In genomic region chr2:150750726-150751125, GRCh38 we compare ENCODE assay signal across 23 cellular contexts.
"Had no signal": no experiment of that assay in that cellular context is flagged by ENCODE, and none has a peak within 500 bp of the region (broad histone marks: within the 10 kb centered on the region; RNA-seq: fewer than 3 reads in every experiment).

No MANE protein-coding gene starts in this region.

- H3K27me3 Mint-ChIP-seq: dendritic cell treated with granulocyte-macrophage colony-stimulating factor and Interleukin-4, amounts not matched to agents 40 ng/mL and 50 ng/mL, for 4 days; effector memory CD8-positive, alpha-beta T cell; naive thymus-derived CD4-positive, alpha-beta T cell; type B pancreatic cell had no signal

- ATAC-seq: effector memory CD8-positive, alpha-beta T cell; gastroesophageal sphincter; left colon; left ventricle myocardium superior; naive thymus-derived CD4-positive, alpha-beta T cell; right lobe of liver; stimulated activated effector memory CD8-positive, alpha-beta T cell treated with anti-CD3 and anti-CD28 coated beads, Interleukin-12 subunit alpha, Interleukin-12 subunit beta, amount 100 ng/mL, for 72 hours; stimulated activated naive CD8-positive, alpha-beta T cell treated with anti-CD3 and anti-CD28 coated beads, Interleukin-15, Interleukin-2, amounts not matched to agents 100 U/mL and 50 U/mL, for 24 hours had no signal

- H3K4me1 ChIP-seq: gastroesophageal sphincter, right lobe of liver, suprapubic skin, thyroid gland, uterus had no signal

- H3K27ac Mint-ChIP-seq: dendritic cell treated with granulocyte-macrophage colony-stimulating factor and Interleukin-4, amounts not matched to agents 40 ng/mL and 50 ng/mL, for 4 days; effector memory CD8-positive, alpha-beta T cell; immature natural killer cell; naive thymus-derived CD4-positive, alpha-beta T cell; nephron progenitor cell; stimulated activated effector memory CD8-positive, alpha-beta T cell treated with anti-CD3 and anti-CD28 coated beads, Interleukin-12 subunit alpha, Interleukin-12 subunit beta, amount 100 ng/mL, for 72 hours; type B pancreatic cell had no signal

- H3K27ac ChIP-seq: gastroesophageal sphincter, neutrophil, right lobe of liver, suprapubic skin, thyroid gland, uterus had no signal

- H3K9me3 ChIP-seq: gastroesophageal sphincter, neutrophil, right lobe of liver, suprapubic skin, thyroid gland, uterus had no signal

- H3K4me3 ChIP-seq: gastroesophageal sphincter, lung, right lobe of liver, suprapubic skin, thyroid gland, uterus had no signal

- H3K27me3 ChIP-seq: gastroesophageal sphincter, neutrophil, right lobe of liver, suprapubic skin, thyroid gland, uterus had no signal

- H3K4me3 Mint-ChIP-seq: dendritic cell treated with granulocyte-macrophage colony-stimulating factor and Interleukin-4, amounts not matched to agents 40 ng/mL and 50 ng/mL, for 4 days; effector memory CD8-positive, alpha-beta T cell; immature natural killer cell; naive thymus-derived CD4-positive, alpha-beta T cell; nephron progenitor cell; stimulated activated effector memory CD8-positive, alpha-beta T cell treated with anti-CD3 and anti-CD28 coated beads, Interleukin-12 subunit alpha, Interleukin-12 subunit beta, amount 100 ng/mL, for 72 hours; type B pancreatic cell had no signal

- H3K36me3 ChIP-seq: gastroesophageal sphincter, neutrophil, right lobe of liver, suprapubic skin, thyroid gland, uterus had no signal

- H3K36me3 Mint-ChIP-seq: immature natural killer cell; naive thymus-derived CD4-positive, alpha-beta T cell; stimulated activated effector memory CD8-positive, alpha-beta T cell treated with anti-CD3 and anti-CD28 coated beads, Interleukin-12 subunit alpha, Interleukin-12 subunit beta, amount 100 ng/mL, for 72 hours; type B pancreatic cell had no signal

- H3K9me3 Mint-ChIP-seq: dendritic cell treated with granulocyte-macrophage colony-stimulating factor and Interleukin-4, amounts not matched to agents 40 ng/mL and 50 ng/mL, for 4 days; nephron progenitor cell; type B pancreatic cell had no signal

- DNase-seq: cerebellar nuclear complex; effector memory CD8-positive, alpha-beta T cell; erythroblast; glutamatergic neuron; immature natural killer cell; kidney; left colon; left ventricle myocardium superior; naive thymus-derived CD4-positive, alpha-beta T cell; nephron progenitor cell; right lobe of liver; stimulated activated CD4-positive, alpha-beta T cell treated with anti-CD3 and anti-CD28 coated beads, Interleukin-4, amount 100 ng/mL, for 1 hour; stimulated activated CD8-positive, alpha-beta memory T cell treated with anti-CD3 and anti-CD28 coated beads, Interleukin-4, amount 100 ng/mL, for 48 hours; stimulated activated naive CD8-positive, alpha-beta T cell treated with anti-CD3 and anti-CD28 coated beads, Interleukin-15, Interleukin-2, amounts not matched to agents 100 U/mL and 50 U/mL, for 24 hours; thyroid gland; uterus had no signal

- H3K4me1 Mint-ChIP-seq: immature natural killer cell; naive thymus-derived CD4-positive, alpha-beta T cell; nephron progenitor cell; stimulated activated effector memory CD8-positive, alpha-beta T cell treated with anti-CD3 and anti-CD28 coated beads, Interleukin-12 subunit alpha, Interleukin-12 subunit beta, amount 100 ng/mL, for 72 hours had no signal
